In the genomic region with DNA sequence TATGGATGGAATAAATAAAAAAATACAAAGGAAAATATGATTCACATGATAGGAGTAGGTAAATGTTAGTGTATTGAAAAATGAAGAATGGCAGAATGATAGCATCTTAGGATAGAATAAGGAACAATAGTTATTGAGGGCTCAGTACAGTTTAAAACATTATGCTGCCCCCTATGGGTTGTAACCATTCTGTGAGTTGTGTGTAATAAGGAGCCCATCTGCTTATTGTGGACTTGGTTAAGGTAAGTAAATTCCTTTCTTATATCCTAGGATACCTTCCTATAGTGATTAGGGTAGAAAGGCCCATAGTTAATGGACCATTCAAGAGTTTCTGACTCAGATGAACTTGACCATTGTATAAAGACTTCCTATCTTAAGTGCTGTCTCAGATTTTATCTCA, we compare ENCODE assay signal across 8 cellular contexts.
A peak's percentile ranks its signal among the peaks of the same experiment; 100 is the strongest.
DNase-seq lines count a peak whose midpoint lies in the region; ATAC-seq, FAIRE-seq and TF ChIP-seq lines count a peak whose summit lies in the region.

No MANE protein-coding gene starts in this region.

- no peaks in the 10 kb centered on the region for H3K79me2 ChIP-seq in K562 (ENCODE audit: control insufficient read depth, insufficient read depth, low read length)

- CTCF ChIA-PET in K562 (lab: Yijun Ruan, JAX; ENCODE audit: low intra/inter-chr PET ratio) = no interaction called here

- TF ChIP-seq CTCF in GM12864 (IDR thresholded peaks at IDR 0.05; ENCODE audit: low read depth, low read length, missing control alignments) (peak; percentile 18), K562 (IDR thresholded peaks at IDR 0.05 in 2 of 3, conservative IDR thresholded peaks at IDR 0.05 in 1 of 3; ENCODE audit: insufficient read depth in 2 of 3, low read depth in 1 of 3, low read length in 3 of 3) (no peak), tibial nerve (IDR thresholded peaks at IDR 0.05) (no peak)

- no peaks in the 10 kb centered on the region for H3K27me3 ChIP-seq in K562 (ENCODE audit: control insufficient read depth in 2 of 2, insufficient read depth in 2 of 2, low read length in 2 of 2)
- no peaks in the 10 kb centered on the region for H3K27me3 ChIP-seq in tibial nerve

- no peak overlapping the region for H2AFZ ChIP-seq in K562 (ENCODE audit: low read depth, low read length)

- DNase-seq in GM12864 (ENCODE audit: low read depth) (no peak), KG1 (lab: John Stamatoyannopoulos, UW) (peak; percentile 14), K562 (ENCODE audit: extremely low read depth in 1 of 4, low spot score in 3 of 4) (peak in 3 of 4 experiments; percentile 7 to 9 (median 8)), medulla oblongata (ENCODE audit: extremely low spot score) (peak; percentile 83), tibial nerve (ENCODE audit: low spot score in 2 of 2) (no peak), NCI-H146 (lab: John Stamatoyannopoulos, UW) (no peak), activated gamma-delta T cell treated with Interleukin-2 at 50 U/mL for 16 hours (no peak)

- no peak for FAIRE-seq in K562 (lab: Jason Lieb, UNC)

- no peaks in the 10 kb centered on the region for H3K36me3 ChIP-seq in K562 (ENCODE audit: control insufficient read depth, insufficient read depth, low read length)
- no peaks in the 10 kb centered on the region for H3K36me3 ChIP-seq in tibial nerve

- no peak overlapping the region for H3K9ac ChIP-seq in K562 (ENCODE audit: insufficient read depth in 1 of 2, low read depth in 2 of 2, low read length in 2 of 2)

- H3K9me1 ChIP-seq in K562 (ENCODE audit: control insufficient read depth, insufficient read depth, low read length) = no peaks in the 10 kb centered on the region

- no peak overlapping the region for H3K4me2 ChIP-seq in K562 (ENCODE audit: insufficient read depth, low read length)

- TF ChIP-seq EP300 in K562 (IDR thresholded peaks at IDR 0.05; ENCODE audit: low read length) (no peak), tibial nerve (IDR thresholded peaks at IDR 0.05) (no peak)

- no peak overlapping the region for H3K4me3 ChIP-seq in GM12864 (ENCODE audit: low read depth, low read length)
- H3K4me3 ChIP-seq in K562 = no peak overlapping the region
- no peak overlapping the region for H3K4me3 ChIP-seq in tibial nerve

- intact Hi-C loops in K562 (cut with micrococcal nuclease) = no loop called here

- H3K4me1 ChIP-seq in K562 (replicated peaks in 1 of 2; ENCODE audit: control insufficient read depth in 2 of 2, insufficient read depth in 2 of 2, low read length in 2 of 2) (no peaks in the 10 kb centered on the region), tibial nerve (no peaks in the 10 kb centered on the region)

- ATAC-seq in K562 (no peak), GM18861 (IDR thresholded peaks at IDR 0.05; ENCODE audit: unreplicated experiment) (no peak)

- no peak for TF ChIP-seq POLR2A in K562 (conservative IDR thresholded peaks at IDR 0.05)
- no peak for TF ChIP-seq POLR2A in tibial nerve (IDR thresholded peaks at IDR 0.05)

- no TSS peak for BruUV-seq in K562 (replicated peaks; lab: Mats Ljungman, UMichigan)

- in situ Hi-C loops in K562 (cut with MboI) = no loop called here

- POLR2A ChIA-PET in K562 (lab: Yijun Ruan, JAX) = no interaction called here

- H4K20me1 ChIP-seq in K562 (replicated peaks; ENCODE audit: control insufficient read depth, insufficient read depth, low read length) = no peaks in the 10 kb centered on the region

- H3K9me3 ChIP-seq in K562 (replicated peaks; ENCODE audit: control insufficient read depth, insufficient read depth, low read depth, low read length) (no peaks in the 10 kb centered on the region; the same call in 1 of the 2 replicates), tibial nerve (no peaks in the 10 kb centered on the region)

- peak in 1 of 2 experiments; percentile 21; a peak in 1 of 4 replicates for TF ChIP-seq RAD21 in K562 (CRISPR knock-in tag; conservative IDR thresholded peaks at IDR 0.05 in 1 of 2, IDR thresholded peaks at IDR 0.05 in 1 of 2)

- H3K27ac ChIP-seq in K562 (ENCODE audit: extremely low read depth, low read depth, low read length) (no peak overlapping the region), tibial nerve (no peak overlapping the region)

TF ChIP-seq in K562, 482 proteins besides CTCF, POLR2A, EP300 and RAD21:
- TF ChIP-seq SAFB (IDR thresholded peaks at IDR 0.05; ENCODE audit: borderline replicate concordance, low read depth, low read length) (no peak), YBX1 (IDR thresholded peaks at IDR 0.05) (no peak), NR2C2 (CRISPR knock-in tag; IDR thresholded peaks at IDR 0.05) (no peak), NR2C2 (tag; IDR thresholded peaks at IDR 0.05) (no peak), ZNF217 (CRISPR knock-in tag; IDR thresholded peaks at IDR 0.05) (no peak), COPS2 (conservative IDR thresholded peaks at IDR 0.05) (no peak), ZNF551 (CRISPR knock-in tag; IDR thresholded peaks at IDR 0.05) (no peak), ZNF263 (CRISPR knock-in tag; IDR thresholded peaks at IDR 0.05; ENCODE audit: borderline replicate concordance) (no peak), TBL1XR1 (IDR thresholded peaks at IDR 0.05; ENCODE audit: low read length in 2 of 2) (no peak), TCF3 (CRISPR knock-in tag; IDR thresholded peaks at IDR 0.05) (no peak)
- TF ChIP-seq, protein P1, sequence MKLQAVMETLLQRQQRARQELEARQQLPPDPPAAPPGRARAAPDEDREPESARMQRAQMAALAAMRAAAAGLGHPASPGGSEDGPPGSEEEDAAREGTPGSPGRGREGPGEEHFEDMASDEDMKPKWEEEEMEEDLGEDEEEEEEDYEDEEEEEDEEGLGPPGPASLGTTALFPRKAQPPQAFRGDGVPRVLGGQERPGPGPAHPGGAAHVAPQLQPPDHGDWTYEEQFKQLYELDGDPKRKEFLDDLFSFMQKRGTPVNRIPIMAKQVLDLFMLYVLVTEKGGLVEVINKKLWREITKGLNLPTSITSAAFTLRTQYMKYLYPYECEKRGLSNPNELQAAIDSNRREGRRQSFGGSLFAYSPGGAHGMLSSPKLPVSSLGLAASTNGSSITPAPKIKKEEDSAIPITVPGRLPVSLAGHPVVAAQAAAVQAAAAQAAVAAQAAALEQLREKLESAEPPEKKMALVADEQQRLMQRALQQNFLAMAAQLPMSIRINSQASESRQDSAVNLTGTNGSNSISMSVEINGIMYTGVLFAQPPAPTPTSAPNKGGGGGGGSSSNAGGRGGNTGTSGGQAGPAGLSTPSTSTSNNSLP (IDR thresholded peaks at IDR 0.05; ENCODE audit: borderline replicate concordance, low read depth, low read length) = no peak
- TF ChIP-seq, protein P2, sequence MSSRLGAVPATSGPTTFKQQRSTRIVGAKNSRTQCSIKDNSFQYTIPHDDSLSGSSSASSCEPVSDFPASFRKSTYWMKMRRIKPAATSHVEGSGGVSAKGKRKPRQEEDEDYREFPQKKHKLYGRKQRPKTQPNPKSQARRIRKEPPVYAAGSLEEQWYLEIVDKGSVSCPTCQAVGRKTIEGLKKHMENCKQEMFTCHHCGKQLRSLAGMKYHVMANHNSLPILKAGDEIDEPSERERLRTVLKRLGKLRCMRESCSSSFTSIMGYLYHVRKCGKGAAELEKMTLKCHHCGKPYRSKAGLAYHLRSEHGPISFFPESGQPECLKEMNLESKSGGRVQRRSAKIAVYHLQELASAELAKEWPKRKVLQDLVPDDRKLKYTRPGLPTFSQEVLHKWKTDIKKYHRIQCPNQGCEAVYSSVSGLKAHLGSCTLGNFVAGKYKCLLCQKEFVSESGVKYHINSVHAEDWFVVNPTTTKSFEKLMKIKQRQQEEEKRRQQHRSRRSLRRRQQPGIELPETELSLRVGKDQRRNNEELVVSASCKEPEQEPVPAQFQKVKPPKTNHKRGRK (tag; IDR thresholded peaks at IDR 0.05) = no peak
TF ChIP-seq in K562: peak in this region for 0.

Comparison
In these comparisons a context has a peak if more than half of its experiments do, and no peak if none do; other contexts are left out.
1. DNase-seq: peak in KG1 (single experiment), K562 (3 of 4) and medulla oblongata (single experiment); none in GM12864 (single experiment), tibial nerve (0 of 2), NCI-H146 (single experiment) and activated gamma-delta T cell treated with Interleukin-2 at 50 U/mL for 16 hours (single experiment).